17 cellular contexts compared by ENCODE assay signal in genomic region chr5:180341595-180341994, GRCh38.
"Had no signal": no experiment of that assay in that cellular context is flagged by ENCODE, and none has a peak within 500 bp of the region (broad histone marks: within the 10 kb centered on the region; RNA-seq: fewer than 3 reads in every experiment).

No MANE protein-coding gene starts in this region.

- H3K27ac ChIP-seq: colonic mucosa, foreskin keratinocyte, heart left ventricle, neutrophil, ovary, right atrium auricular region, sigmoid colon, skin epidermis had no signal

- H3K27ac Mint-ChIP-seq: naive thymus-derived CD8-positive, alpha-beta T cell; type B pancreatic cell had no signal

- H3K36me3 ChIP-seq: colonic mucosa, neutrophil, ovary had no signal

- H3K9me3 Mint-ChIP-seq: naive thymus-derived CD8-positive, alpha-beta T cell; type B pancreatic cell had no signal

- H3K27me3 ChIP-seq: colonic mucosa, foreskin keratinocyte, heart left ventricle, ovary, right atrium auricular region, sigmoid colon had no signal

- H3K9me3 ChIP-seq: colonic mucosa, heart left ventricle, mucosa of descending colon, neutrophil, ovary, right atrium auricular region, sigmoid colon had no signal

- H3K4me1 ChIP-seq: colonic mucosa, foreskin keratinocyte had no signal

- H3K4me3 Mint-ChIP-seq: naive thymus-derived CD8-positive, alpha-beta T cell; type B pancreatic cell had no signal

- H3K36me3 Mint-ChIP-seq: naive thymus-derived CD8-positive, alpha-beta T cell; type B pancreatic cell had no signal

- H3K4me3 ChIP-seq: colonic mucosa, heart left ventricle, mucosa of descending colon, ovary, right atrium auricular region, sigmoid colon, skin epidermis had no signal

- ATAC-seq: foreskin keratinocyte; heart left ventricle; mucosa of descending colon; naive thymus-derived CD8-positive, alpha-beta T cell had no signal

- DNase-seq: colonic mucosa; dermis blood vessel endothelial cell; erythroblast; foreskin keratinocyte; hippocampal formation; kidney glomerular epithelial cell; ovary; sigmoid colon; stimulated activated CD4-positive, alpha-beta T cell treated with anti-CD3 and anti-CD28 coated beads, Interleukin-2, amount 100 ng/mL, for 48 hours; stimulated activated naive CD4-positive, alpha-beta T cell treated with Interleukin-2 at 50 U/mL for 16 hours had no signal
